8 cellular contexts compared by ENCODE assay signal in genomic region chr5:96177303-96177869, GRCh38.
A peak's percentile ranks its signal among the peaks of the same experiment; 100 is the strongest.
DNase-seq lines count a peak whose midpoint lies in the region; ATAC-seq and TF ChIP-seq lines count a peak whose summit lies in the region.

No MANE protein-coding gene starts in this region.

- H3K36me3 Mint-ChIP-seq in mesothelial cell of epicardium, result no peaks in the 10 kb centered on the region

- no peak for TF ChIP-seq CTCF in HEK293 (tag by site-specific recombination; IDR thresholded peaks at IDR 0.05)
- TF ChIP-seq CTCF in mesothelial cell of epicardium (IDR thresholded peaks at IDR 0.05; ENCODE audit: unreplicated experiment), result no peak
- TF ChIP-seq CTCF in tibial nerve (IDR thresholded peaks at IDR 0.05), result no peak

- no peak for TF ChIP-seq POLR2A in tibial nerve (IDR thresholded peaks at IDR 0.05)

- peaks cover 31% of the 10 kb centered on the region for H3K4me1 Mint-ChIP-seq in mesothelial cell of epicardium

- peak overlapping the region; percentile 74 for H3K27ac Mint-ChIP-seq in mesothelial cell of epicardium

- H3K4me3 ChIP-seq in HEK293 (ENCODE audit: low read depth, low read length), result no peak overlapping the region
- no peak overlapping the region for H3K4me3 ChIP-seq in tibial nerve

- H3K9me3 Mint-ChIP-seq in mesothelial cell of epicardium, result no peaks in the 10 kb centered on the region

- no peaks in the 10 kb centered on the region for H3K27me3 ChIP-seq in tibial nerve

- DNase-seq in RPMI7951 (ENCODE audit: low read depth) (peak; percentile 54), mesothelial cell of epicardium (ENCODE audit: low spot score in 2 of 2, unreplicated experiment in 2 of 2) (no peak), tibial nerve (ENCODE audit: low spot score in 2 of 2) (no peak), superior temporal gyrus (ENCODE audit: extremely low spot score) (no peak), OCI-M2 (lab: John Stamatoyannopoulos, UW; ENCODE audit: unreplicated experiment) (no peak)
- DNase-seq in activated T-cell treated with anti-CD3 and anti-CD28 coated beads, Interleukin-2, amount 50 U/mL, for 48 hours, result no peak

- TF ChIP-seq EP300 in tibial nerve (IDR thresholded peaks at IDR 0.05), result no peak

- CTCF ChIA-PET in HEK293 (lab: Yijun Ruan, JAX), result interaction anchor here (0.9 to 1.1 kb wide), 2 partner anchors 17 to 26 kb away, joined by 3 read pairs; no protein-coding TSS in a partner anchor

- no peak overlapping the region for H3K4me3 Mint-ChIP-seq in mesothelial cell of epicardium

- H3K4me1 ChIP-seq in HEK293 (ENCODE audit: control insufficient read depth, insufficient read depth, low read length) (no peaks in the 10 kb centered on the region), tibial nerve (peaks cover 0 to 5% (median 0%) of the 10 kb centered on the region in 4 donors)

- ATAC-seq in GM18498 (IDR thresholded peaks at IDR 0.05; ENCODE audit: unreplicated experiment), result peak; percentile 71

- POLR2A ChIA-PET in HEK293 (lab: Yijun Ruan, JAX), result no interaction called here

- H3K27me3 Mint-ChIP-seq in mesothelial cell of epicardium (ENCODE audit: low read depth), result no peaks in the 10 kb centered on the region

- WGBS in tibial nerve, 2 donors, result 43 to 45% methylated on average over 5 of the region's 5 CpGs

- H3K27ac ChIP-seq in HEK293 (ENCODE audit: extremely low read depth, low read depth, low read length) (no peak overlapping the region), tibial nerve (no peak overlapping the region)

- H3K9me3 ChIP-seq in HEK293 (ENCODE audit: control insufficient read depth, insufficient read depth, low read depth, low read length), result no peaks in the 10 kb centered on the region
- no peaks in the 10 kb centered on the region for H3K9me3 ChIP-seq in tibial nerve

- no peaks in the 10 kb centered on the region for H3K36me3 ChIP-seq in HEK293 (ENCODE audit: control insufficient read depth in 2 of 2, insufficient read depth in 1 of 2, low read length in 2 of 2)
- no peaks in the 10 kb centered on the region for H3K36me3 ChIP-seq in tibial nerve

TF ChIP-seq in HEK293, 187 proteins besides CTCF, POLR2A, EP300 and RAD21:
- TF ChIP-seq FEZF1 (tag by site-specific recombination; IDR thresholded peaks at IDR 0.05), result peak; percentile 76
- no peak for TF ChIP-seq ZNF19 (tag by site-specific recombination; IDR thresholded peaks at IDR 0.05; ENCODE audit: low read depth)
- no peak for TF ChIP-seq ZNF169 (tag by site-specific recombination; IDR thresholded peaks at IDR 0.05)
